In genomic region chr17:8894673-8895578, GRCh38 we compare ENCODE assay signal across 8 cellular contexts. TPM values are rescaled to one million over a fixed set of nuclear protein-coding genes. Genes with fewer than 3 reads are reported as not detected.
DNase-seq lines count a peak whose midpoint lies in the region; ATAC-seq, FAIRE-seq and TF ChIP-seq lines count a peak whose summit lies in the region.

No MANE protein-coding gene starts in this region.

- CTCF ChIA-PET in activated CD4-positive, alpha-beta T cell treated with anti-CD3 and anti-CD28 coated beads, Interleukin-2, amount 10 ng/mL, durations not matched to agents 7 days and 5 days (lab: Charles Lee): interaction anchor here (0.6 to 2.2 kb wide), 11 partner anchors 12 to 680 kb away, joined by 3 to 7 read pairs (median 3); partner anchors contain the start of gene STX8

- no peaks in the 10 kb centered on the region for H3K27me3 Mint-ChIP-seq in CD14-positive monocyte (ENCODE audit: low read depth in 3 of 3)
- H3K27me3 Mint-ChIP-seq in activated CD4-positive, alpha-beta T cell treated with anti-CD3 and anti-CD28 coated beads, Interleukin-2, amount 10 ng/mL, durations not matched to agents 7 days and 5 days: no peaks in the 10 kb centered on the region

- peak; percentile 34 for ATAC-seq in GM21526 (IDR thresholded peaks at IDR 0.05; ENCODE audit: low FRiP score, unreplicated experiment)
- ATAC-seq in GM19467 (IDR thresholded peaks at IDR 0.05; ENCODE audit: unreplicated experiment): no peak

- peaks cover 92 to 99% of the 10 kb centered on the region in 2 donors for H3K36me3 Mint-ChIP-seq in CD14-positive monocyte
- peaks cover 69% of the 10 kb centered on the region for H3K36me3 Mint-ChIP-seq in activated CD4-positive, alpha-beta T cell treated with anti-CD3 and anti-CD28 coated beads, Interleukin-2, amount 10 ng/mL, durations not matched to agents 7 days and 5 days (ENCODE audit: low read depth)

- H3K9me3 Mint-ChIP-seq in CD14-positive monocyte: peaks cover 0 to 2% (median 0%) of the 10 kb centered on the region in 7 donors
- no peaks in the 10 kb centered on the region for H3K9me3 Mint-ChIP-seq in activated CD4-positive, alpha-beta T cell treated with anti-CD3 and anti-CD28 coated beads, Interleukin-2, amount 10 ng/mL, durations not matched to agents 7 days and 5 days

- no peak overlapping the region for H3K4me3 Mint-ChIP-seq in CD14-positive monocyte
- no peak overlapping the region for H3K4me3 Mint-ChIP-seq in activated CD4-positive, alpha-beta T cell treated with anti-CD3 and anti-CD28 coated beads, Interleukin-2, amount 10 ng/mL, durations not matched to agents 7 days and 5 days

- TF ChIP-seq CTCF in CD14-positive monocyte (IDR thresholded peaks at IDR 0.05): peak; percentile 85

- H3K4me1 Mint-ChIP-seq in CD14-positive monocyte: peaks cover 38% of the 10 kb centered on the region
- peaks cover 71% of the 10 kb centered on the region for H3K4me1 Mint-ChIP-seq in activated CD4-positive, alpha-beta T cell treated with anti-CD3 and anti-CD28 coated beads, Interleukin-2, amount 10 ng/mL, durations not matched to agents 7 days and 5 days

- peak; percentile 82 for FAIRE-seq in endometrium (lab: Jason Lieb, UNC)

- peak overlapping the region; percentile 2 to 79 (median 53) for H3K27ac Mint-ChIP-seq in CD14-positive monocyte
- H3K27ac Mint-ChIP-seq in activated CD4-positive, alpha-beta T cell treated with anti-CD3 and anti-CD28 coated beads, Interleukin-2, amount 10 ng/mL, durations not matched to agents 7 days and 5 days: peak overlapping the region; percentile 43

- intact Hi-C loops in CD14-positive monocyte (cut with micrococcal nuclease): no loop called here

- POLR2A ChIA-PET in activated CD4-positive, alpha-beta T cell treated with anti-CD3 and anti-CD28 coated beads, Interleukin-2, amount 10 ng/mL, durations not matched to agents 7 days and 5 days (lab: Charles Lee): no interaction called here

- DNase-seq in CD14-positive monocyte (ENCODE audit: low spot score): peak; percentile 55
- peak; percentile 45 for DNase-seq in NCI-H345 (lab: John Stamatoyannopoulos, UW)
- peak; percentile 66 for DNase-seq in activated CD4-positive, alpha-beta T cell treated with anti-CD3 and anti-CD28 coated beads, Interleukin-2, amount 10 ng/mL, durations not matched to agents 7 days and 5 days
- DNase-seq in lung microvascular endothelial cell (ENCODE audit: low read depth in 2 of 2): peak; percentile 68 to 84
- DNase-seq in superior temporal gyrus (ENCODE audit: extremely low spot score): peak; percentile 77

RNA-seq across cellular contexts. Expression of gene PIK3R6, which starts 27.5 kb away (rescaled TPM):
- polyA plus RNA-seq in CD14-positive monocyte: 1 to 10 TPM; 3.6 to 5.8 TPM
- 1 to 10 TPM; 6.2 to 7.1 TPM for total RNA-seq in activated CD4-positive, alpha-beta T cell treated with anti-CD3 and anti-CD28 coated beads, Interleukin-2, amount 10 ng/mL, durations not matched to agents 7 days and 5 days
- not detected in 2 replicates for total RNA-seq in lung microvascular endothelial cell
